1 cellular context compared by ENCODE assay signal in genomic region chr3:142976621-142977398, GRCh38.
A peak's percentile ranks its signal among the peaks of the same experiment; 100 is the strongest.
TF ChIP-seq lines count a peak whose summit lies in the region.

No MANE protein-coding gene starts in this region.

TF ChIP-seq in HepG2, 621 proteins besides CTCF, POLR2A, EP300 and RAD21 (continued from another document and continues in another):
- TF ChIP-seq PATZ1 (CRISPR knock-in tag; IDR thresholded peaks at IDR 0.05): 0 out of 2 replicates have a peak, but pooled peaks have one; percentile 39
- no peak for TF ChIP-seq NR1H2 (CRISPR knock-in tag; IDR thresholded peaks at IDR 0.05; ENCODE audit: borderline replicate concordance, low read depth)
- TF ChIP-seq CHD4 (IDR thresholded peaks at IDR 0.05; ENCODE audit: borderline replicate concordance, low read length): no peak
- TF ChIP-seq FOXA1 (IDR thresholded peaks at IDR 0.05): no peak
- peak; percentile 53 for TF ChIP-seq FOXA1 (CRISPR knock-in tag; IDR thresholded peaks at IDR 0.05)
- TF ChIP-seq ZGPAT (CRISPR knock-in tag; IDR thresholded peaks at IDR 0.05): peak; percentile 23; the same call in 1 of the 2 replicates
- peak; percentile 77 for TF ChIP-seq ZFY (CRISPR knock-in tag; IDR thresholded peaks at IDR 0.05)
- TF ChIP-seq DDIT3 (CRISPR knock-in tag; IDR thresholded peaks at IDR 0.05): no peak
- TF ChIP-seq FOXK1 (CRISPR knock-in tag; IDR thresholded peaks at IDR 0.05; ENCODE audit: borderline replicate concordance, low read depth): peak; percentile 27; the same call in 1 of the 2 replicates
- no peak for TF ChIP-seq SIX4 (CRISPR knock-in tag; IDR thresholded peaks at IDR 0.05)
- no peak for TF ChIP-seq BATF2 (CRISPR knock-in tag; IDR thresholded peaks at IDR 0.05)
- TF ChIP-seq ZNF451 (CRISPR knock-in tag; IDR thresholded peaks at IDR 0.05): no peak
- TF ChIP-seq ZBTB44 (CRISPR knock-in tag; IDR thresholded peaks at IDR 0.05): no peak
- no peak for TF ChIP-seq ZNF740 (CRISPR knock-in tag; IDR thresholded peaks at IDR 0.05)
- no peak for TF ChIP-seq HOXA5 (CRISPR knock-in tag; IDR thresholded peaks at IDR 0.05)
- TF ChIP-seq BHLHE40 (IDR thresholded peaks at IDR 0.05; ENCODE audit: low read length): no peak
- no peak for TF ChIP-seq ZFP1 (CRISPR knock-in tag; IDR thresholded peaks at IDR 0.05)
- peak; percentile 51; the same call in 1 of the 2 replicates for TF ChIP-seq CBX5 (CRISPR knock-in tag; IDR thresholded peaks at IDR 0.05; ENCODE audit: borderline replicate concordance)
- TF ChIP-seq ZSCAN20 (CRISPR knock-in tag; IDR thresholded peaks at IDR 0.05; ENCODE audit: borderline replicate concordance): no peak
- TF ChIP-seq THAP11 (CRISPR knock-in tag; IDR thresholded peaks at IDR 0.05): peak; percentile 62
- TF ChIP-seq ARID4A (CRISPR knock-in tag; IDR thresholded peaks at IDR 0.05; ENCODE audit: borderline replicate concordance): peak; percentile 34; the same call in 1 of the 2 replicates
- TF ChIP-seq BRF2 (CRISPR knock-in tag; IDR thresholded peaks at IDR 0.05): no peak
- TF ChIP-seq ADNP (CRISPR knock-in tag; IDR thresholded peaks at IDR 0.05): no peak
- TF ChIP-seq ZNF512B (CRISPR knock-in tag; IDR thresholded peaks at IDR 0.05; ENCODE audit: borderline replicate concordance): no peak
- peak; percentile 51 for TF ChIP-seq ZFP91 (CRISPR knock-in tag; IDR thresholded peaks at IDR 0.05; ENCODE audit: borderline replicate concordance)
- TF ChIP-seq POGK (CRISPR knock-in tag; conservative IDR thresholded peaks at IDR 0.05): 0 out of 2 replicates have a peak, but pooled peaks have one; percentile 20
- no peak for TF ChIP-seq PHF20 (CRISPR knock-in tag; IDR thresholded peaks at IDR 0.05)
- TF ChIP-seq ZNF281 (CRISPR knock-in tag; IDR thresholded peaks at IDR 0.05; ENCODE audit: borderline replicate concordance): no peak
- no peak for TF ChIP-seq SP2 (CRISPR knock-in tag; IDR thresholded peaks at IDR 0.05)
